19 cellular contexts compared by ENCODE assay signal in genomic region chr13:82636119-82636518, GRCh38.
A peak's percentile ranks its signal among the peaks of the same experiment; 100 is the strongest.
DNase-seq lines count a peak whose midpoint lies in the region; ATAC-seq and TF ChIP-seq lines count a peak whose summit lies in the region.
"Had no signal": no experiment of that assay in that cellular context is flagged by ENCODE, and none has a peak within 500 bp of the region (broad histone marks: within the 10 kb centered on the region; RNA-seq: fewer than 3 reads in every experiment).

No MANE protein-coding gene starts in this region.

- no peaks in the 10 kb centered on the region for H3K9me3 Mint-ChIP-seq in MCF 10A (ENCODE audit: unreplicated experiment)

- H3K27ac ChIP-seq in breast epithelium (no peak overlapping the region), epithelial cell of prostate (peak overlapping the region; percentile 27), heart right ventricle (no peak overlapping the region)
- H3K27ac ChIP-seq: ascending aorta, left lung, stomach had no signal

- no peak for TF ChIP-seq POLR2A in breast epithelium (IDR thresholded peaks at IDR 0.05)

- H3K4me1 ChIP-seq in breast epithelium, result no peaks in the 10 kb centered on the region
- H3K4me1 ChIP-seq in heart right ventricle, result no peaks in the 10 kb centered on the region
- H3K4me1 ChIP-seq: ascending aorta, left lung, stomach had no signal

- no peaks in the 10 kb centered on the region for H3K27me3 Mint-ChIP-seq in MCF 10A (ENCODE audit: insufficient read depth, unreplicated experiment)
- H3K27me3 Mint-ChIP-seq: activated CD4-positive, alpha-beta T cell treated with anti-CD3 and anti-CD28 coated beads, Interleukin-2, amount 10 ng/mL, durations not matched to agents 7 days and 5 days had no signal

- H3K36me3 ChIP-seq in breast epithelium, result no peaks in the 10 kb centered on the region
- no peaks in the 10 kb centered on the region for H3K36me3 ChIP-seq in heart right ventricle
- H3K36me3 ChIP-seq: ascending aorta, left lung, stomach had no signal

- DNase-seq in MCF 10A (ENCODE audit: unreplicated experiment) (peak; percentile 49), breast epithelium (ENCODE audit: low spot score in 2 of 2) (no peak), NOMO-1 treated with dmso at 0.1 percent for 144 hours (lab: John Stamatoyannopoulos, UW; ENCODE audit: unreplicated experiment) (peak; percentile 29), epithelial cell of prostate (ENCODE audit: low read depth, low spot score) (peak; percentile 22), heart right ventricle (no peak)
- DNase-seq: activated CD4-positive, alpha-beta T cell treated with anti-CD3 and anti-CD28 coated beads, Interleukin-2, amount 10 ng/mL, durations not matched to agents 7 days and 5 days; activated CD8-positive, alpha-beta memory T cell treated with anti-CD3 and anti-CD28 coated beads, Interleukin-2, amount 50 U/mL, for 48 hours; GDM1; KG1; left lung; NCI-H1417; occipital lobe; SK-N-SH; stimulated activated CD4-positive, alpha-beta T cell treated with anti-CD3 and anti-CD28 coated beads, Interleukin-2, amount 100 ng/mL, for 24 hours; stomach had no signal

- 86 to 93% methylated on average over 1 of the region's 1 CpG for WGBS in heart right ventricle, 2 donors

- no peaks in the 10 kb centered on the region for H3K27me3 ChIP-seq in breast epithelium
- no peaks in the 10 kb centered on the region for H3K27me3 ChIP-seq in heart right ventricle
- H3K27me3 ChIP-seq: ascending aorta, left lung, stomach had no signal

- H3K4me3 ChIP-seq in breast epithelium, result no peak overlapping the region
- H3K4me3 ChIP-seq in heart right ventricle, result no peak overlapping the region
- H3K4me3 ChIP-seq: ascending aorta, left lung, stomach had no signal

- H3K27ac Mint-ChIP-seq in MCF 10A (ENCODE audit: low read depth, unreplicated experiment), result no peak overlapping the region
- H3K27ac Mint-ChIP-seq: activated CD4-positive, alpha-beta T cell treated with anti-CD3 and anti-CD28 coated beads, Interleukin-2, amount 10 ng/mL, durations not matched to agents 7 days and 5 days had no signal

- TF ChIP-seq CTCF in MCF 10A (IDR thresholded peaks at IDR 0.05; ENCODE audit: unreplicated experiment), result no peak
- no peak for TF ChIP-seq CTCF in breast epithelium (IDR thresholded peaks at IDR 0.05)
- no peak for TF ChIP-seq CTCF in heart right ventricle (IDR thresholded peaks at IDR 0.05)

- CTCF ChIA-PET in MCF 10A (lab: Yijun Ruan, JAX), result no interaction called here

- intact Hi-C loops in MCF 10A (cut with micrococcal nuclease), result no loop called here
- intact Hi-C loops in breast epithelium (cut with DNase I; ENCODE audit: low total_unique reads), result no loop called here
- intact Hi-C loops in heart right ventricle (cut with DNase I), result no loop called here

- no peaks in the 10 kb centered on the region for H3K36me3 Mint-ChIP-seq in MCF 10A (ENCODE audit: insufficient read depth, unreplicated experiment)

- ATAC-seq in heart right ventricle, result no peak
- no peak for ATAC-seq in GM18519 (IDR thresholded peaks at IDR 0.05; ENCODE audit: low FRiP score, unreplicated experiment)
- no peak for ATAC-seq in GM19452 (IDR thresholded peaks at IDR 0.05; ENCODE audit: unreplicated experiment)
- ATAC-seq in HG02763 (IDR thresholded peaks at IDR 0.05; ENCODE audit: unreplicated experiment), result no peak
- ATAC-seq: left lung had no signal

- POLR2A ChIA-PET in MCF 10A (lab: Yijun Ruan, JAX), result no interaction called here

- H3K4me1 Mint-ChIP-seq in MCF 10A (ENCODE audit: insufficient read depth, unreplicated experiment), result peaks cover 6% of the 10 kb centered on the region
- H3K4me1 Mint-ChIP-seq: activated CD4-positive, alpha-beta T cell treated with anti-CD3 and anti-CD28 coated beads, Interleukin-2, amount 10 ng/mL, durations not matched to agents 7 days and 5 days had no signal

- BruUV-seq in MCF 10A (replicated peaks; lab: Mats Ljungman, UMichigan), result no TSS peak

- H3K4me3 Mint-ChIP-seq in MCF 10A (ENCODE audit: unreplicated experiment), result no peak overlapping the region
- H3K4me3 Mint-ChIP-seq: activated CD4-positive, alpha-beta T cell treated with anti-CD3 and anti-CD28 coated beads, Interleukin-2, amount 10 ng/mL, durations not matched to agents 7 days and 5 days had no signal

- H3K9me3 ChIP-seq in breast epithelium, result peaks cover 0 to 3% of the 10 kb centered on the region in 2 donors
- H3K9me3 ChIP-seq in heart right ventricle, result peaks cover 0 to 16% (median 0%) of the 10 kb centered on the region in 11 donors
- H3K9me3 ChIP-seq: ascending aorta, SK-N-SH had no signal

Comparison
In these comparisons a context has a peak if more than half of its experiments do, and no peak if none do; other contexts are left out.
1. DNase-seq: peak in MCF 10A (single experiment), NOMO-1 treated with dmso at 0.1 percent for 144 hours (single experiment) and epithelial cell of prostate (single experiment); none in breast epithelium (0 of 2) and heart right ventricle (0 of 2).